In the genomic region with DNA sequence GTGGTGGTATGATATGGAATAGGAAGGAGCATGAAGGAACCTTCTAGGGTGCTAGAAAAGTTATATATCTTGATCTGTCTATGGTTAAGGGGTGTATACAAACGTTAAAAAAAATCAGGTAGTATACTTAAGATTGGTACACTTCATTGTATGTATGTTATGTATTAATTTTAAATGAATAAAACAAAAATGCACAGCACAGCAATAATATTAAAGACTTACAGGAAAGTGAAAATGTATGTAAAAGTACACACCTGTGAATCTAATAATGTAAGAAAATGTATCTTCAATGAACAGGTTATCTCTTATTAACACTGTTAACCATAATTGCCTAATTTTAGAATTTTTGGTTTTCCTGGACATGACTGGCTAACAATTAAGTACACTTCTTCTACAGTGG, we compare ENCODE assay signal across 25 cellular contexts.
DNase-seq lines count a peak whose midpoint lies in the region; ATAC-seq, FAIRE-seq and TF ChIP-seq lines count a peak whose summit lies in the region.
"Had no signal": no experiment of that assay in that cellular context is flagged by ENCODE, and none has a peak within 500 bp of the region (broad histone marks: within the 10 kb centered on the region; RNA-seq: fewer than 3 reads in every experiment).

No MANE protein-coding gene starts in this region.

- no peaks in the 10 kb centered on the region for H3K4me1 Mint-ChIP-seq in activated CD8-positive, alpha-beta T cell treated with anti-CD3 and anti-CD28 coated beads for 36 hours (ENCODE audit: low read depth)
- H3K4me1 Mint-ChIP-seq in activated CD8-positive, alpha-beta T cell treated with anti-CD3 and anti-CD28 coated beads, Interleukin-2, amount 10 ng/mL, durations not matched to agents 7 days and 5 days (ENCODE audit: low read depth), result peaks cover 3% of the 10 kb centered on the region
- H3K4me1 Mint-ChIP-seq: CD14-positive monocyte had no signal

- H3K27ac ChIP-seq in A549 (no peak overlapping the region), IMR-90 (ENCODE audit: insufficient read depth, low read length) (no peak overlapping the region), K562 (ENCODE audit: extremely low read depth, low read depth, low read length) (no peak overlapping the region)
- H3K27ac ChIP-seq: 22Rv1, BLaER1 had no signal

- no peak overlapping the region for H3K23ac ChIP-seq in IMR-90 (ENCODE audit: low read depth, low read length)

- no peak overlapping the region for H2AK9ac ChIP-seq in IMR-90 (replicated peaks; ENCODE audit: low read depth, low read length, poor library complexity)

- peaks cover 13% of the 10 kb centered on the region for H3K36me3 Mint-ChIP-seq in activated CD8-positive, alpha-beta T cell treated with anti-CD3 and anti-CD28 coated beads for 36 hours (ENCODE audit: low read depth)
- peaks cover 24% of the 10 kb centered on the region for H3K36me3 Mint-ChIP-seq in activated CD8-positive, alpha-beta T cell treated with anti-CD3 and anti-CD28 coated beads, Interleukin-2, amount 10 ng/mL, durations not matched to agents 7 days and 5 days (ENCODE audit: low read depth)

- H4K8ac ChIP-seq in IMR-90 (ENCODE audit: low read depth in 2 of 2, low read length in 2 of 2), result no peak overlapping the region

- DNase-seq in activated CD8-positive, alpha-beta T cell treated with anti-CD3 and anti-CD28 coated beads for 36 hours, result no peak
- DNase-seq in activated CD8-positive, alpha-beta T cell treated with anti-CD3 and anti-CD28 coated beads, Interleukin-2, amount 10 ng/mL, durations not matched to agents 7 days and 5 days, result no peak
- DNase-seq in A549 (ENCODE audit: low read depth in 1 of 2, low spot score in 1 of 2), result no peak
- DNase-seq in IMR-90, result no peak
- no peak for DNase-seq in K562 (ENCODE audit: extremely low read depth in 1 of 4, low spot score in 3 of 4)
- no peak for DNase-seq in stimulated activated CD4-positive, alpha-beta T cell treated with anti-CD3 and anti-CD28 coated beads, Interleukin-1b, Interleukin-23, amount 100 ng/mL, for 48 hours
- DNase-seq in stimulated activated CD4-positive, alpha-beta T cell treated with anti-CD3 and anti-CD28 coated beads, Interleukin-2, amount 100 ng/mL, for 48 hours, result no peak
- no peak for DNase-seq in NCI-H2227 (lab: John Stamatoyannopoulos, UW; ENCODE audit: unreplicated experiment)
- DNase-seq: ACHN; BE2C; C1 segment of cervical spinal cord; CD4-positive, alpha-beta memory T cell; CD4-positive, CD25-positive, alpha-beta regulatory T cell; CD8-positive, alpha-beta memory T cell; COR-L47; DMS 273 treated with DMSO at 0.1 percent for 48 hours; DMS153; DMS53; DMS79 treated with DMSO at 0.1 percent for 48 hours; GDM1 had no signal

- peak overlapping the region; percentile 30 for H3K27ac Mint-ChIP-seq in activated CD8-positive, alpha-beta T cell treated with anti-CD3 and anti-CD28 coated beads for 36 hours
- no peak overlapping the region for H3K27ac Mint-ChIP-seq in activated CD8-positive, alpha-beta T cell treated with anti-CD3 and anti-CD28 coated beads, Interleukin-2, amount 10 ng/mL, durations not matched to agents 7 days and 5 days

- H2AK5ac ChIP-seq in IMR-90 (ENCODE audit: low read depth, low read length), result no peak overlapping the region

- TF ChIP-seq RAD21 in A549 (conservative IDR thresholded peaks at IDR 0.05 in 1 of 2, IDR thresholded peaks at IDR 0.05 in 1 of 2) (no peak), IMR-90 (IDR thresholded peaks at IDR 0.05; ENCODE audit: low read length) (no peak), K562 (CRISPR knock-in tag; conservative IDR thresholded peaks at IDR 0.05 in 1 of 2, IDR thresholded peaks at IDR 0.05 in 1 of 2) (no peak)

- H2BK120ac ChIP-seq in IMR-90 (ENCODE audit: low read depth, low read length), result no peak overlapping the region

- no peaks in the 10 kb centered on the region for H3K27me3 ChIP-seq in IMR-90 (ENCODE audit: control insufficient read depth, insufficient read depth, low read length)
- H3K27me3 ChIP-seq in K562 (ENCODE audit: control insufficient read depth in 2 of 2, insufficient read depth in 2 of 2, low read length in 2 of 2), result no peaks in the 10 kb centered on the region
- H3K27me3 ChIP-seq: BE2C, BLaER1 had no signal

- H3K9me3 Mint-ChIP-seq in activated CD8-positive, alpha-beta T cell treated with anti-CD3 and anti-CD28 coated beads for 36 hours, result no peaks in the 10 kb centered on the region
- no peaks in the 10 kb centered on the region for H3K9me3 Mint-ChIP-seq in activated CD8-positive, alpha-beta T cell treated with anti-CD3 and anti-CD28 coated beads, Interleukin-2, amount 10 ng/mL, durations not matched to agents 7 days and 5 days (ENCODE audit: insufficient read depth)
- H3K9me3 Mint-ChIP-seq: CD4-positive, alpha-beta memory T cell; CD4-positive, CD25-positive, alpha-beta regulatory T cell; CD8-positive, alpha-beta memory T cell had no signal

- no peak for FAIRE-seq in A549 (lab: Jason Lieb, UNC)
- FAIRE-seq in K562 (lab: Jason Lieb, UNC), result no peak
- FAIRE-seq: GM12878, GM18507 had no signal

- dilution Hi-C loops in IMR-90 (cut with HindIII; ENCODE audit: low sequenced_read_pairs, unreplicated experiment), result no loop called here

- H3K79me2 ChIP-seq in K562 (ENCODE audit: control insufficient read depth, insufficient read depth, low read length), result no peaks in the 10 kb centered on the region

- H3K36me3 ChIP-seq in IMR-90 (ENCODE audit: control insufficient read depth, insufficient read depth, low read length) (peaks cover 6% of the 10 kb centered on the region), K562 (ENCODE audit: control insufficient read depth, insufficient read depth, low read length) (peaks cover 31% of the 10 kb centered on the region)

- no peaks in the 10 kb centered on the region for H3K27me3 Mint-ChIP-seq in activated CD8-positive, alpha-beta T cell treated with anti-CD3 and anti-CD28 coated beads for 36 hours
- H3K27me3 Mint-ChIP-seq in activated CD8-positive, alpha-beta T cell treated with anti-CD3 and anti-CD28 coated beads, Interleukin-2, amount 10 ng/mL, durations not matched to agents 7 days and 5 days (ENCODE audit: low read depth), result no peaks in the 10 kb centered on the region
- H3K27me3 Mint-ChIP-seq: CD4-positive, alpha-beta memory T cell; CD4-positive, CD25-positive, alpha-beta regulatory T cell; CD8-positive, alpha-beta memory T cell had no signal

- POLR2A ChIA-PET in activated CD8-positive, alpha-beta T cell treated with anti-CD3 and anti-CD28 coated beads for 36 hours (lab: Charles Lee), result no interaction called here
- POLR2A ChIA-PET in activated CD8-positive, alpha-beta T cell treated with anti-CD3 and anti-CD28 coated beads, Interleukin-2, amount 10 ng/mL, durations not matched to agents 7 days and 5 days (lab: Charles Lee), result no interaction called here
- POLR2A ChIA-PET in A549 (lab: Yijun Ruan, JAX), result no interaction called here
- POLR2A ChIA-PET in IMR-90 (lab: Charles Lee; ENCODE audit: unreplicated experiment), result no interaction called here
- POLR2A ChIA-PET in K562 (lab: Yijun Ruan, JAX), result no interaction called here

- H2BK15ac ChIP-seq in IMR-90 (ENCODE audit: low read depth, low read length), result no peak overlapping the region

- H3K4me1 ChIP-seq in A549 (no peaks in the 10 kb centered on the region), IMR-90 (ENCODE audit: control insufficient read depth, insufficient read depth, low read length) (peaks cover 3% of the 10 kb centered on the region), K562 (replicated peaks in 1 of 2; ENCODE audit: control insufficient read depth in 2 of 2, insufficient read depth in 2 of 2, low read length in 2 of 2) (no peaks in the 10 kb centered on the region)
- H3K4me1 ChIP-seq: BLaER1 had no signal

- no peak overlapping the region for H2BK5ac ChIP-seq in IMR-90 (ENCODE audit: low read depth, low read length, poor library complexity, severe bottlenecking)

- H3K4ac ChIP-seq in IMR-90 (ENCODE audit: low read depth, low read length), result no peak overlapping the region

- TF ChIP-seq POLR2A in A549 (IDR thresholded peaks at IDR 0.05; ENCODE audit: low read length) (no peak), IMR-90 (IDR thresholded peaks at IDR 0.05; ENCODE audit: low read depth, low read length) (no peak), K562 (conservative IDR thresholded peaks at IDR 0.05) (no peak)

- H3K9me3 ChIP-seq in A549, result no peaks in the 10 kb centered on the region
- no peaks in the 10 kb centered on the region for H3K9me3 ChIP-seq in IMR-90 (ENCODE audit: control insufficient read depth, insufficient read depth, low read length)
- no peaks in the 10 kb centered on the region for H3K9me3 ChIP-seq in K562 (replicated peaks; ENCODE audit: control insufficient read depth, insufficient read depth, low read depth, low read length)
- H3K9me3 ChIP-seq: BE2C, BLaER1 had no signal

- no peak overlapping the region for H3K4me3 ChIP-seq in A549
- no peak overlapping the region for H3K4me3 ChIP-seq in IMR-90 (ENCODE audit: insufficient read depth, low read depth, low read length)
- no peak overlapping the region for H3K4me3 ChIP-seq in K562
- H3K4me3 ChIP-seq: BLaER1, GM12878 had no signal

- TF ChIP-seq EP300 in A549 (IDR thresholded peaks at IDR 0.05), result no peak
- TF ChIP-seq EP300 in K562 (IDR thresholded peaks at IDR 0.05; ENCODE audit: low read length), result no peak

- no peak overlapping the region for H2BK20ac ChIP-seq in IMR-90 (ENCODE audit: low read depth, low read length)

- intact Hi-C loops in activated CD8-positive, alpha-beta T cell treated with anti-CD3 and anti-CD28 coated beads for 36 hours (cut with micrococcal nuclease), result no loop called here
- intact Hi-C loops in IMR-90 (cut with micrococcal nuclease), result no loop called here
- intact Hi-C loops in K562 (cut with micrococcal nuclease), result no loop called here

- H3K9me1 ChIP-seq in IMR-90 (ENCODE audit: insufficient read depth, low read length) (peaks cover 7% of the 10 kb centered on the region; the same call in 1 of the 2 replicates), K562 (ENCODE audit: control insufficient read depth, insufficient read depth, low read length) (no peaks in the 10 kb centered on the region)

- H3K56ac ChIP-seq in IMR-90 (ENCODE audit: extremely low read depth, insufficient read depth, low read length), result no peak overlapping the region

- H2AFZ ChIP-seq in IMR-90 (replicated peaks; ENCODE audit: low read length, poor library complexity) (no peak overlapping the region), K562 (ENCODE audit: low read depth, low read length) (no peak overlapping the region)

- no peak overlapping the region for H4K5ac ChIP-seq in IMR-90 (ENCODE audit: low read depth, low read length)

- H3K4me2 ChIP-seq in A549 (no peak overlapping the region), IMR-90 (ENCODE audit: low read depth, low read length) (no peak overlapping the region), K562 (ENCODE audit: insufficient read depth, low read length) (no peak overlapping the region)
- H3K4me2 ChIP-seq: BLaER1 had no signal

- H3K79me1 ChIP-seq in IMR-90 (ENCODE audit: low read depth in 1 of 2, low read length in 2 of 2), result peaks cover 7 to 8% of the 10 kb centered on the region in 2 experiments; a peak in 3 of 4 replicates

- H3K4me3 Mint-ChIP-seq in activated CD8-positive, alpha-beta T cell treated with anti-CD3 and anti-CD28 coated beads for 36 hours, result no peak overlapping the region
- no peak overlapping the region for H3K4me3 Mint-ChIP-seq in activated CD8-positive, alpha-beta T cell treated with anti-CD3 and anti-CD28 coated beads, Interleukin-2, amount 10 ng/mL, durations not matched to agents 7 days and 5 days
- H3K4me3 Mint-ChIP-seq: CD14-positive monocyte; CD4-positive, alpha-beta memory T cell; CD8-positive, alpha-beta memory T cell had no signal

- TF ChIP-seq CTCF in activated CD8-positive, alpha-beta T cell treated with anti-CD3 and anti-CD28 coated beads for 36 hours (IDR thresholded peaks at IDR 0.05), result no peak
- TF ChIP-seq CTCF in A549 (IDR thresholded peaks at IDR 0.05) (no peak), IMR-90 (conservative IDR thresholded peaks at IDR 0.05; ENCODE audit: low read depth, low read length) (no peak), K562 (IDR thresholded peaks at IDR 0.05 in 2 of 3, conservative IDR thresholded peaks at IDR 0.05 in 1 of 3; ENCODE audit: insufficient read depth in 2 of 3, low read depth in 1 of 3, low read length in 3 of 3) (no peak)

- H4K20me1 ChIP-seq in IMR-90 (ENCODE audit: insufficient read depth, low read length) (peaks cover 2% of the 10 kb centered on the region; the same call in 1 of the 2 replicates), K562 (replicated peaks; ENCODE audit: control insufficient read depth, insufficient read depth, low read length) (no peaks in the 10 kb centered on the region)
- H4K20me1 ChIP-seq: BLaER1 had no signal

- H4K91ac ChIP-seq in IMR-90 (ENCODE audit: insufficient read depth, low read depth, low read length), result no peak overlapping the region

- ATAC-seq in activated CD8-positive, alpha-beta T cell treated with anti-CD3 and anti-CD28 coated beads for 36 hours, result no peak
- no peak for ATAC-seq in activated CD8-positive, alpha-beta T cell treated with anti-CD3 and anti-CD28 coated beads, Interleukin-2, amount 10 ng/mL, durations not matched to agents 7 days and 5 days
- ATAC-seq in A549 (no peak), IMR-90 (ENCODE audit: low read depth) (no peak), K562 (no peak)
- ATAC-seq: GM12878 had no signal

- H3K14ac ChIP-seq in IMR-90 (replicated peaks; ENCODE audit: low read depth, low read length), result no peak overlapping the region

- in situ Hi-C loops in IMR-90 (cut with MboI; ENCODE audit: low sequenced_read_pairs), result no loop called here
- in situ Hi-C loops in K562 (cut with MboI), result no loop called here

- WGBS in A549 (ENCODE audit: missing lambda C conversion rate), result 53% methylated on average over 1 of the region's 1 CpG
- no CpG with 5 or more reads among the region's 1 CpG for WGBS in IMR-90 (ENCODE audit: extremely low coverage in 2 of 2, insufficient read length in 1 of 2), 2 experiments
- 8% methylated on average over 1 of the region's 1 CpG for WGBS in K562 (ENCODE audit: insufficient coverage, low coverage, missing lambda C conversion rate)

- BruUV-seq in IMR-90 (replicated peaks; lab: Mats Ljungman, UMichigan), result no TSS peak
- no TSS peak for BruUV-seq in K562 (replicated peaks; lab: Mats Ljungman, UMichigan)

- no peak overlapping the region for H3K18ac ChIP-seq in IMR-90 (ENCODE audit: low read depth, low read length)

- CTCF ChIA-PET in activated CD8-positive, alpha-beta T cell treated with anti-CD3 and anti-CD28 coated beads for 36 hours (lab: Charles Lee), result no interaction called here
- CTCF ChIA-PET in activated CD8-positive, alpha-beta T cell treated with anti-CD3 and anti-CD28 coated beads, Interleukin-2, amount 10 ng/mL, durations not matched to agents 7 days and 5 days (lab: Charles Lee), result no interaction called here
- CTCF ChIA-PET in A549 (lab: Yijun Ruan, JAX) (no interaction called here), IMR-90 (lab: Yijun Ruan, JAX) (no interaction called here), K562 (lab: Yijun Ruan, JAX; ENCODE audit: low intra/inter-chr PET ratio) (no interaction called here)

- H3K9ac ChIP-seq in IMR-90 (ENCODE audit: low read depth, low read length), result no peak overlapping the region
- no peak overlapping the region for H3K9ac ChIP-seq in K562 (ENCODE audit: insufficient read depth in 1 of 2, low read depth in 2 of 2, low read length in 2 of 2)
- H3K9ac ChIP-seq: BLaER1 had no signal
